ENCODE assay signal across 1 cellular context in genomic region chr12:88509851-88510250, GRCh38.
TF ChIP-seq lines count a peak whose summit lies in the region.

No MANE protein-coding gene starts in this region.

TF ChIP-seq in SK-N-SH treated with all-trans-retinoic acid at 6 μM for 48 hours, 23 proteins besides CTCF, POLR2A, EP300 and RAD21 (continued from another document):
- TF ChIP-seq POU6F1 (CRISPR knock-in tag; IDR thresholded peaks at IDR 0.05; ENCODE audit: borderline replicate concordance, low read depth) = no peak
- TF ChIP-seq ZNF8 (CRISPR knock-in tag; IDR thresholded peaks at IDR 0.05) = no peak
- no peak for TF ChIP-seq ARNTL (CRISPR knock-in tag; IDR thresholded peaks at IDR 0.05; ENCODE audit: borderline replicate concordance, low read depth)
- no peak for TF ChIP-seq ZNF565 (CRISPR knock-in tag; conservative IDR thresholded peaks at IDR 0.05; ENCODE audit: low read depth)
- TF ChIP-seq ZC3H10 (CRISPR knock-in tag; IDR thresholded peaks at IDR 0.05) = no peak
- TF ChIP-seq, protein P1, sequence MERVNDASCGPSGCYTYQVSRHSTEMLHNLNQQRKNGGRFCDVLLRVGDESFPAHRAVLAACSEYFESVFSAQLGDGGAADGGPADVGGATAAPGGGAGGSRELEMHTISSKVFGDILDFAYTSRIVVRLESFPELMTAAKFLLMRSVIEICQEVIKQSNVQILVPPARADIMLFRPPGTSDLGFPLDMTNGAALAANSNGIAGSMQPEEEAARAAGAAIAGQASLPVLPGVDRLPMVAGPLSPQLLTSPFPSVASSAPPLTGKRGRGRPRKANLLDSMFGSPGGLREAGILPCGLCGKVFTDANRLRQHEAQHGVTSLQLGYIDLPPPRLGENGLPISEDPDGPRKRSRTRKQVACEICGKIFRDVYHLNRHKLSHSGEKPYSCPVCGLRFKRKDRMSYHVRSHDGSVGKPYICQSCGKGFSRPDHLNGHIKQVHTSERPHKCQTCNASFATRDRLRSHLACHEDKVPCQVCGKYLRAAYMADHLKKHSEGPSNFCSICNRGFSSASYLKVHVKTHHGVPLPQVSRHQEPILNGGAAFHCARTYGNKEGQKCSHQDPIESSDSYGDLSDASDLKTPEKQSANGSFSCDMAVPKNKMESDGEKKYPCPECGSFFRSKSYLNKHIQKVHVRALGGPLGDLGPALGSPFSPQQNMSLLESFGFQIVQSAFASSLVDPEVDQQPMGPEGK (CRISPR knock-in tag; IDR thresholded peaks at IDR 0.05; ENCODE audit: borderline replicate concordance) = no peak
- TF ChIP-seq ESRRG (CRISPR knock-in tag; IDR thresholded peaks at IDR 0.05) = no peak
- no peak for TF ChIP-seq TOX (CRISPR knock-in tag; IDR thresholded peaks at IDR 0.05; ENCODE audit: borderline replicate concordance)
- TF ChIP-seq OSR1 (CRISPR knock-in tag; IDR thresholded peaks at IDR 0.05) = no peak
- TF ChIP-seq ISL1 (CRISPR knock-in tag; IDR thresholded peaks at IDR 0.05) = no peak
- no peak for TF ChIP-seq ZNF70 (CRISPR knock-in tag; IDR thresholded peaks at IDR 0.05)
